In the genomic region with DNA sequence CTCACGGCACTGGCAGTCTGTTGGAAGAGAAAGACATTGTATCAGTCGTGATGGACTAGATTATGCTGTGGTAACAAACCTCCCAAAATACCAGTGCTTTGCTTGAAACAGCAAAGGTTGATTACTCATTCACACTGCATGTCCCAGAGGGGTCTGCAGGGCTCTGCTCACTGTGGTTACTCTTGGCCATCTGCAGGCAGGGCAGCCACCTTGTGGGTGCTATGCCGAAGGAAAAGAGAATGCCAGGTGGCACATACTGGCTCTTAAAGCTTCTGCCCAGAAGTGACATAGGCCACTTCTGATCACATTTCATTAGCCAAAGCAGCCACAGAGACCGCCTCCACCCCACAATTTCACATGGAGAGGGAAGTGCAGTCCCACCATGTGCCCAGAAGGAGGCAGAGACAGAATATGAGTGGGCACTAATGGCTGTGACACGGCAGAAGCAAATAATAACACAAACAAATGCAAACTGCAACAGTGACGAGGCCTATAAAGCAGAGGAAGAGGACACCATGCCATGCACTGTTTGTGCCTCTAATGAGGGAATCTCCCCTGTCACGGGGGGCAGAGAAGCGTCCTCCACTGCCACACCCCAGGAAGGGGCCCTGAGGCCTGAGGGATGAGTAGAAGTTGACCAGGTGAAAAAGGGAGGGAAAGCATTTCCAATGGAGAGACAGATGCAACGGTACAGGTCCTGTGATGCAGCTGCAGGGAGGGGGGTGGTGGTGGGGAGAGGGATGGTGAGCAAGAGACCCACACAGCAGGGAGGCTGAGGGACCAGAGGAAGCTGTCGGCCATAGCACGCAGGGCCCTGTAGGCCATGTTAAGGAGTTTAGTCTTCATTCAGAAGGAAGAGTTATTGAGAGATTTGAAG, we compare ENCODE assay signal across 8 cellular contexts. TPM values are rescaled to one million over a fixed set of nuclear protein-coding genes. Genes with fewer than 3 reads are reported as not detected.
A peak's percentile ranks its signal among the peaks of the same experiment; 100 is the strongest.
DNase-seq lines count a peak whose midpoint lies in the region; ATAC-seq and TF ChIP-seq lines count a peak whose summit lies in the region.

No MANE protein-coding gene starts in this region.

- CTCF ChIA-PET in Panc1 (lab: Charles Lee), result interaction anchor here (0.6 kb wide), 1 partner anchor 117 kb away, joined by 5 read pairs; no protein-coding TSS in a partner anchor

- in situ Hi-C loops in Panc1 (cut with HindIII; ENCODE audit: low pct_unique_long_range_greater_than_20kb, low sequenced_read_pairs), result no loop called here

- H3K4me1 ChIP-seq in Panc1 (ENCODE audit: control insufficient read depth, insufficient read depth, low read length), result no peaks in the 10 kb centered on the region

- ATAC-seq in HG02973 (IDR thresholded peaks at IDR 0.05; ENCODE audit: unreplicated experiment) (peak; percentile 77), Panc1 (peak; percentile 88), HG03280 (IDR thresholded peaks at IDR 0.05; ENCODE audit: unreplicated experiment) (no peak)

- no TSS peak for BruUV-seq in Panc1 (replicated peaks; lab: Mats Ljungman, UMichigan)

- no peak overlapping the region for H3K4me3 ChIP-seq in Panc1 (ENCODE audit: low read depth in 2 of 2, low read length in 2 of 2)
- no peak overlapping the region for H3K4me3 ChIP-seq in foreskin fibroblast (ENCODE audit: low read depth in 1 of 2, low read length in 2 of 2)

- no peaks in the 10 kb centered on the region for H3K36me3 ChIP-seq in Panc1 (ENCODE audit: control insufficient read depth, insufficient read depth, low read length)

- no peak overlapping the region for H3K27ac ChIP-seq in Panc1 (ENCODE audit: low read length)

- TF ChIP-seq CTCF in GM10266 (IDR thresholded peaks at IDR 0.05; ENCODE audit: control insufficient read depth, insufficient read depth, low read depth, missing control alignments), result peak; percentile 38
- TF ChIP-seq CTCF in Panc1 (IDR thresholded peaks at IDR 0.05), result peak; percentile 72
- peak; percentile 46 for TF ChIP-seq CTCF in foreskin fibroblast (IDR thresholded peaks at IDR 0.05; ENCODE audit: low read depth, low read length)

- DNase-seq in 8988T (peak; percentile 23), GM10266 (ENCODE audit: extremely low spot score) (peak; percentile 16), Panc1 (ENCODE audit: low read depth, low spot score) (no peak), foreskin fibroblast (peak in 1 of 2 donors; percentile 52), COR-L47 (lab: John Stamatoyannopoulos, UW) (no peak)
- DNase-seq in activated effector memory CD4-positive, alpha-beta T cell treated with Interleukin-2 at 50 U/mL for 16 hours, result no peak

- POLR2A ChIA-PET in Panc1 (lab: Charles Lee), result no interaction called here

- H3K9me3 ChIP-seq in Panc1 (ENCODE audit: control insufficient read depth, insufficient read depth, low read depth, low read length), result no peaks in the 10 kb centered on the region

- intact Hi-C loops in Panc1 (cut with micrococcal nuclease; ENCODE audit: unreplicated experiment), result loop anchor here (2.0 to 10.0 kb wide), 2 partner anchors 119 to 589 kb away; no protein-coding TSS in a partner anchor

- no peaks in the 10 kb centered on the region for H3K27me3 ChIP-seq in Panc1 (ENCODE audit: control insufficient read depth, insufficient read depth, low read length)

RNA-seq across cellular contexts. Expression of gene KICS2, which starts 51.7 kb away (rescaled TPM):
- 9.6 TPM for total RNA-seq in Panc1 (2021; ENCODE audit: unreplicated experiment)
- 3.4 TPM for polyA plus RNA-seq in Panc1 (2012; ENCODE audit: insufficient read length)

Comparison
In these comparisons a context has a peak if more than half of its experiments do, and no peak if none do; other contexts are left out.
1. DNase-seq: peak in 8988T (single experiment) and GM10266 (single experiment); none in Panc1 (single experiment), activated effector memory CD4-positive, alpha-beta T cell treated with Interleukin-2 at 50 U/mL for 16 hours (single experiment) and COR-L47 (single experiment).
2. Peak in every context shown above with its lines, with median percentiles within 50 percentile points of each other: CTCF ChIP-seq.